Comparison of ENCODE assay signal across 9 cellular contexts in genomic region chr2:165239230-165239629, GRCh38. TPM values are rescaled to one million over a fixed set of nuclear protein-coding genes. Genes with fewer than 3 reads are reported as not detected.
DNase-seq lines count a peak whose midpoint lies in the region; ATAC-seq and TF ChIP-seq lines count a peak whose summit lies in the region.
"Had no signal": no experiment of that assay in that cellular context is flagged by ENCODE, and none has a peak within 500 bp of the region (broad histone marks: within the 10 kb centered on the region; RNA-seq: fewer than 3 reads in every experiment).

TSS of gene SCN2A (plus strand) at chr2:165239414. CDS start at chr2:165295824, 56,410 bp downstream.

- no peak within 1 kb of the TSS for H3K4me2 ChIP-seq in Karpas-422 (ENCODE audit: low read depth, low read length, poor library complexity, severe bottlenecking)

- 27 to 31% (median 28%) methylated on average over 3 of the region's 3 CpGs for WGBS in psoas muscle, 3 donors

- H3K4me3 Mint-ChIP-seq in activated naive CD4-positive, alpha-beta T cell treated with anti-CD3 and anti-CD28 coated beads for 36 hours = no peak within 1 kb of the TSS
- H3K4me3 Mint-ChIP-seq in effector memory CD8-positive, alpha-beta T cell = no peak within 1 kb of the TSS

- H2AFZ ChIP-seq in Karpas-422 (ENCODE audit: low read length) = no peak within 1 kb of the TSS

- DNase-seq in COLO668 (lab: John Stamatoyannopoulos, UW; ENCODE audit: unreplicated experiment) (peak; percentile 37), Karpas-422 (peak; percentile 76), RWPE2 (ENCODE audit: low spot score) (no peak), foreskin keratinocyte (peak; percentile 7 to 19), psoas muscle (no peak)
- no peak for DNase-seq in activated naive CD4-positive, alpha-beta T cell treated with anti-CD3 and anti-CD28 coated beads for 36 hours
- DNase-seq in effector memory CD8-positive, alpha-beta T cell = no peak

- H3K9me3 ChIP-seq in Karpas-422 (ENCODE audit: low read length) (no peaks in the 10 kb centered on the region), RWPE2 (ENCODE audit: severe bottlenecking) (no peaks in the 10 kb centered on the region), psoas muscle (no peaks in the 10 kb centered on the region)

- no peaks in the 10 kb centered on the region for H3K4me1 Mint-ChIP-seq in activated naive CD4-positive, alpha-beta T cell treated with anti-CD3 and anti-CD28 coated beads for 36 hours (ENCODE audit: low read depth)
- no peaks in the 10 kb centered on the region for H3K4me1 Mint-ChIP-seq in effector memory CD8-positive, alpha-beta T cell (ENCODE audit: low read depth in 2 of 2)

- no peaks in the 10 kb centered on the region for H3K79me2 ChIP-seq in Karpas-422 (ENCODE audit: low read length)

- intact Hi-C loops in psoas muscle (cut with DNase I) = no loop called here
- intact Hi-C loops in activated naive CD4-positive, alpha-beta T cell treated with anti-CD3 and anti-CD28 coated beads for 36 hours (cut with micrococcal nuclease) = loop anchor here (1.0 to 5.0 kb wide), 5 partner anchors 54 to 888 kb away; partner anchors contain the start of gene SCN1A

- H3K9me2 ChIP-seq in Karpas-422 (replicated peaks; ENCODE audit: insufficient read depth, low read length) = no peaks in the 10 kb centered on the region

- no peaks in the 10 kb centered on the region for H3K4me1 ChIP-seq in Karpas-422 (ENCODE audit: low read length)
- no peaks in the 10 kb centered on the region for H3K4me1 ChIP-seq in RWPE2 (ENCODE audit: insufficient read depth, poor library complexity, severe bottlenecking)
- H3K4me1 ChIP-seq in foreskin keratinocyte = no peaks in the 10 kb centered on the region
- no peaks in the 10 kb centered on the region for H3K4me1 ChIP-seq in psoas muscle

- peaks cover 16% of the 10 kb centered on the region for H3K27me3 Mint-ChIP-seq in activated naive CD4-positive, alpha-beta T cell treated with anti-CD3 and anti-CD28 coated beads for 36 hours (ENCODE audit: low read depth)
- H3K27me3 Mint-ChIP-seq in effector memory CD8-positive, alpha-beta T cell = no peaks in the 10 kb centered on the region

- H3K27me3 ChIP-seq in Karpas-422 (ENCODE audit: low read length) (no peaks in the 10 kb centered on the region), RWPE2 (ENCODE audit: insufficient read depth, poor library complexity, severe bottlenecking) (no peaks in the 10 kb centered on the region), foreskin keratinocyte (no peaks in the 10 kb centered on the region), psoas muscle (ENCODE audit: insufficient read depth in 3 of 3, low read length in 2 of 3) (no peaks in the 10 kb centered on the region)

- H3K4me3 ChIP-seq in Karpas-422 (ENCODE audit: low read length) (no peak within 1 kb of the TSS), RWPE2 (ENCODE audit: severe bottlenecking) (no peak within 1 kb of the TSS), psoas muscle (no peak within 1 kb of the TSS)
- H3K4me3 ChIP-seq: skin epidermis had no signal

- H3K27ac ChIP-seq in Karpas-422 (ENCODE audit: low read length) = no peak within 1 kb of the TSS
- no peak within 1 kb of the TSS for H3K27ac ChIP-seq in RWPE2 (ENCODE audit: poor library complexity, severe bottlenecking)
- no peak within 1 kb of the TSS for H3K27ac ChIP-seq in foreskin keratinocyte
- no peak within 1 kb of the TSS for H3K27ac ChIP-seq in psoas muscle
- H3K27ac ChIP-seq: skin epidermis had no signal

- H4K20me1 ChIP-seq in Karpas-422 (ENCODE audit: insufficient read depth, low read depth, low read length) = no peaks in the 10 kb centered on the region

- no peak within 1 kb of the TSS for H3K9ac ChIP-seq in Karpas-422 (ENCODE audit: low read length)

- no peaks in the 10 kb centered on the region for H3K36me3 Mint-ChIP-seq in activated naive CD4-positive, alpha-beta T cell treated with anti-CD3 and anti-CD28 coated beads for 36 hours (ENCODE audit: low read depth)
- no peaks in the 10 kb centered on the region for H3K36me3 Mint-ChIP-seq in effector memory CD8-positive, alpha-beta T cell (ENCODE audit: insufficient read depth)

- no peaks in the 10 kb centered on the region for H3K9me3 Mint-ChIP-seq in activated naive CD4-positive, alpha-beta T cell treated with anti-CD3 and anti-CD28 coated beads for 36 hours
- H3K9me3 Mint-ChIP-seq in effector memory CD8-positive, alpha-beta T cell = peaks cover 0 to 7% of the 10 kb centered on the region in 2 donors

- peak; percentile 77 for ATAC-seq in GM18909 (IDR thresholded peaks at IDR 0.05; ENCODE audit: poor library complexity, unreplicated experiment)
- ATAC-seq in RWPE2 (ENCODE audit: low read depth) = peak; percentile 45; the same call in 1 of the 3 replicates
- ATAC-seq in foreskin keratinocyte = peak; percentile 61
- peak; percentile 42 to 81 (median 64) for ATAC-seq in psoas muscle
- no peak for ATAC-seq in effector memory CD8-positive, alpha-beta T cell (replicated peaks)

- TF ChIP-seq CTCF in RWPE2 (IDR thresholded peaks at IDR 0.05; ENCODE audit: poor library complexity, severe bottlenecking) (peak; percentile 80), foreskin keratinocyte (conservative IDR thresholded peaks at IDR 0.05) (peak; percentile 78), psoas muscle (IDR thresholded peaks at IDR 0.05) (peak; percentile 66)

- H3K36me3 ChIP-seq in Karpas-422 (ENCODE audit: insufficient read depth, low read length) (no peaks in the 10 kb centered on the region), RWPE2 (ENCODE audit: low read depth) (no peaks in the 10 kb centered on the region), psoas muscle (ENCODE audit: insufficient read depth in 1 of 2, low read depth in 1 of 2) (no peaks in the 10 kb centered on the region)

- CTCF ChIA-PET in activated naive CD4-positive, alpha-beta T cell treated with anti-CD3 and anti-CD28 coated beads for 36 hours (lab: Charles Lee) = interaction anchor here (0.6 to 1.9 kb wide), 7 partner anchors 8 to 403 kb away, joined by 3 to 18 read pairs (median 4); no protein-coding TSS in a partner anchor

- H3K27ac Mint-ChIP-seq in activated naive CD4-positive, alpha-beta T cell treated with anti-CD3 and anti-CD28 coated beads for 36 hours = no peak within 1 kb of the TSS
- H3K27ac Mint-ChIP-seq in effector memory CD8-positive, alpha-beta T cell = no peak within 1 kb of the TSS

RNA-seq across cellular contexts. Expression of gene SCN2A, which starts in this region (rescaled TPM):
- 0.51 and 0.75 TPM in 2 replicates for total RNA-seq in Karpas-422 (2014; rRNA removed; shearing (Covaris generic); ENCODE audit: low replicate concordance)
- total RNA-seq in foreskin keratinocyte = 0.35 and 0.78 TPM in 2 replicates
- 0.13 and 0.36 TPM in 2 replicates for polyA plus RNA-seq in foreskin keratinocyte
- not detected for total RNA-seq in psoas muscle
- under 1 TPM in 2 of 3 donors, not detected in 1; under 0.01 to 0.03 TPM for polyA plus RNA-seq in psoas muscle
- under 1 TPM; 0.10 to 0.14 TPM for total RNA-seq in activated naive CD4-positive, alpha-beta T cell treated with anti-CD3 and anti-CD28 coated beads for 36 hours

Comparison
In these comparisons a context has a peak if more than half of its experiments do, and no peak if none do; other contexts are left out.
1. Peak in DNase-seq in Karpas-422; RNA of the gene not detected or under 1 TPM.
2. Peak in DNase-seq and ATAC-seq in foreskin keratinocyte; RNA of the gene not detected or under 1 TPM.
3. Peak in ATAC-seq in psoas muscle; RNA of the gene not detected or under 1 TPM.